In the genomic region with DNA sequence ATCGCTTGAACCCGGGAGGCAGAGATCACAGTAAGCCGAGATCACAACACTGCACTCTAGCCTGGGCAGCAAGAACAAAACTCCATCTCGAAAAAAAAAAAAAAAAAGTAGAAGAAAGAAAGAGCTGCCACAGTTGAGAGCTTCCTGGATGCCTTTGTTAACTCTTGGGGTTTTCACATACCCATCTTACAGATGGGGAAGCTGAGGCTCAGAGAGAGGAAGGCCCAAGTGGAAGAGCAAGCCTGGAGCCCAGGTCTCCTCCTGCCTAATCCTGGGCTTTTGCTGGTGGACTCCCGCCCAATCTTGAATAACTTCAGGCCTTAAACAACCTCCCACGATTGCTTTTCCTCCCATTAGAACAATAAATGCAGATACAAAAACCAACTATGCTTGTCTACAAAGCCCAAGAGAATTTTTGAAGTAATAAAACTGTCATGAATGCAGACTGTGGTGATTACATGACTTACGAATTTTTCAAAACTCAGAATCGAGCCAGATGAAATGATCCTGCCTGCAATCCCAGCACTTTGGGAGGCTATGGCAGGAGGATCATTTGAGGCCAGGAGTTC, we compare ENCODE assay signal across 2 cellular contexts.
A peak's percentile ranks its signal among the peaks of the same experiment; 100 is the strongest.
TF ChIP-seq lines count a peak whose summit lies in the region.

No MANE protein-coding gene starts in this region.

TF ChIP-seq in HepG2, 621 proteins besides CTCF, POLR2A, EP300 and RAD21:
- TF ChIP-seq PCBP2 (optimal IDR thresholded peaks at IDR 0.05; ENCODE audit: low read depth, low read length, poor library complexity, severe bottlenecking) (no peak), ZNF629 (CRISPR knock-in tag; conservative IDR thresholded peaks at IDR 0.05) (peak; percentile 59; the same call in 1 of the 2 replicates)
- TF ChIP-seq, protein P1, sequence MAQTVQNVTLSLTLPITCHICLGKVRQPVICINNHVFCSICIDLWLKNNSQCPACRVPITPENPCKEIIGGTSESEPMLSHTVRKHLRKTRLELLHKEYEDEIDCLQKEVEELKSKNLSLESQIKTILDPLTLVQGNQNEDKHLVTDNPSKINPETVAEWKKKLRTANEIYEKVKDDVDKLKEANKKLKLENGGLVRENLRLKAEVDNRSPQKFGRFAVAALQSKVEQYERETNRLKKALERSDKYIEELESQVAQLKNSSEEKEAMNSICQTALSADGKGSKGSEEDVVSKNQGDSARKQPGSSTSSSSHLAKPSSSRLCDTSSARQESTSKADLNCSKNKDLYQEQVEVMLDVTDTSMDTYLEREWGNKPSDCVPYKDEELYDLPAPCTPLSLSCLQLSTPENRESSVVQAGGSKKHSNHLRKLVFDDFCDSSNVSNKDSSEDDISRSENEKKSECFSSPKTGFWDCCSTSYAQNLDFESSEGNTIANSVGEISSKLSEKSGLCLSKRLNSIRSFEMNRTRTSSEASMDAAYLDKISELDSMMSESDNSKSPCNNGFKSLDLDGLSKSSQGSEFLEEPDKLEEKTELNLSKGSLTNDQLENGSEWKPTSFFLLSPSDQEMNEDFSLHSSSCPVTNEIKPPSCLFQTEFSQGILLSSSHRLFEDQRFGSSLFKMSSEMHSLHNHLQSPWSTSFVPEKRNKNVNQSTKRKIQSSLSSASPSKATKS (CRISPR knock-in tag; IDR thresholded peaks at IDR 0.05), result no peak

TF ChIP-seq in GM12891, 5 proteins besides CTCF, POLR2A, EP300 and RAD21:
- TF ChIP-seq PAX5 (IDR thresholded peaks at IDR 0.05; ENCODE audit: insufficient read depth, low read length, severe bottlenecking) (no peak), SPI1 (IDR thresholded peaks at IDR 0.05; ENCODE audit: low read depth, low read length) (no peak), POLR2AphosphoS5 (IDR thresholded peaks at IDR 0.05; ENCODE audit: low read depth, low read length) (no peak), POU2F2 (IDR thresholded peaks at IDR 0.05; ENCODE audit: low read depth, low read length) (no peak), TAF1 (IDR thresholded peaks at IDR 0.05; ENCODE audit: low read depth, low read length) (no peak)
